ENCODE assay signal across 8 cellular contexts in the genomic region with DNA sequence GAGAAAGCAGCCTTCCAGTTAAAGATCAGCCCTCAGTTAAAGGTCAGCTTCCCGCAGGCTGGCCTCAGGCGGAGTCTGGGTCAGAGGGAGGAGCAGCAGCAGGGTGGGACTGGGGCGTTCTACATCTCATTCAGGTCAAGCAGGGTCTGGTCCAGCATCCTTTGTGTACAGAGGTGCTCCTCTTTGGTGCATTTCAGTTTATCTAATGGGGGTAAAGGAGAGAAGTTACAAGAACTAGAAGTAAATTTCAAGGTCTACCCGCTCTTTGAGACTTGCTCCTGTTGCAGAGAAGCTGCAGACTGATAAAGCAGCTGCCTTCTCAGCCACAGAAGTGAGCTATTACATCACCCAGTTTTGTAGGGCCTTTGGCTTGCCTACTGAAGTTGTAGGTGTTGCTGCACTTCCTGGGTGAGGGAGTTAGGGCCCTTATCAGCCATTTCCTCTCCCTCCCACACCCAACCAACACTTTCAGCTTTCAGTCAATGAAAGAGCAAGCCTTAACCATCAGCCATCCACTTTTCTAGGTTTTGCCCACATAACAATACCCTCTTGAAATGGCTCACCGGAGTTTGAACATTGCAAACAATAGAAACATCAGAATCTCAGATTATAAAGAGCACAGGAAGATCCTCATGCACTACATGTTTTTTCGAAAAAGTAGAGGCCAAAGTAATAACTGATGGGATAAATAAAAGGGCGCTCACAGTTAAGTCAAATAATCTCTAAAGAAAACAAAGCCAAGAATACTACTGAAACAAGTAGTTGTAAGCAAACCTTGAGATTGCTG. TPM values are rescaled to one million over a fixed set of nuclear protein-coding genes. Genes with fewer than 3 reads are reported as not detected.
DNase-seq lines count a peak whose midpoint lies in the region; ATAC-seq and TF ChIP-seq lines count a peak whose summit lies in the region.

No MANE protein-coding gene starts in this region.

- no peak overlapping the region for H3K4me3 Mint-ChIP-seq in glutamatergic neuron (ENCODE audit: unreplicated experiment)

- H3K27ac Mint-ChIP-seq in glutamatergic neuron (ENCODE audit: unreplicated experiment) = peak overlapping the region; percentile 3

- H3K4me3 ChIP-seq in BLaER1 = no peak overlapping the region
- no peak overlapping the region for H3K4me3 ChIP-seq in MM.1S (ENCODE audit: low read length)
- no peak overlapping the region for H3K4me3 ChIP-seq in SK-N-SH (ENCODE audit: low read depth in 2 of 2, low read length in 1 of 2)

- TF ChIP-seq EP300 in SK-N-SH (IDR thresholded peaks at IDR 0.05; ENCODE audit: borderline replicate concordance in 1 of 2, low read depth in 1 of 2, low read length in 1 of 2) = no peak

- no peaks in the 10 kb centered on the region for H3K4me1 Mint-ChIP-seq in glutamatergic neuron (ENCODE audit: low read depth, unreplicated experiment)

- TF ChIP-seq RAD21 in SK-N-SH (IDR thresholded peaks at IDR 0.05; ENCODE audit: low read length) = no peak

- no peak for DNase-seq in MM.1S
- peak; percentile 57 for DNase-seq in activated CD8-positive, alpha-beta memory T cell treated with anti-CD3 and anti-CD28 coated beads, Interleukin-2, amount 50 U/mL, for 24 hours (ENCODE audit: extremely low read depth)
- DNase-seq in glutamatergic neuron = no peak
- DNase-seq in stimulated activated CD8-positive, alpha-beta memory T cell treated with anti-CD3 and anti-CD28 coated beads, Interleukin-12 subunit alpha, Interleukin-12 subunit beta, amount 100 ng/mL, for 4 hours (ENCODE audit: low read depth) = peak; percentile 44
- no peak for DNase-seq in cortex of kidney (lab: John Stamatoyannopoulos, UW)
- DNase-seq in SK-N-SH = no peak

- no peaks in the 10 kb centered on the region for H3K9me3 Mint-ChIP-seq in glutamatergic neuron (ENCODE audit: unreplicated experiment)

- POLR2A ChIA-PET in SK-N-SH (lab: Yijun Ruan, JAX) = interaction anchor here (0.5 kb wide), 1 partner anchor 141 kb away, joined by 3 read pairs; no protein-coding TSS in a partner anchor

- peak; percentile 78 for ATAC-seq in GM21381 (IDR thresholded peaks at IDR 0.05; ENCODE audit: unreplicated experiment)

- H3K36me3 ChIP-seq in BLaER1 = peaks cover 87% of the 10 kb centered on the region
- H3K36me3 ChIP-seq in MM.1S (replicated peaks; ENCODE audit: insufficient read depth, low read length) = peaks cover 15% of the 10 kb centered on the region; the same call in 1 of the 2 replicates
- peaks cover 67 to 69% of the 10 kb centered on the region in 2 experiments for H3K36me3 ChIP-seq in SK-N-SH (replicated peaks in 1 of 2; ENCODE audit: control insufficient read depth in 1 of 2, insufficient read depth in 2 of 2, low read length in 1 of 2)

- H3K4me2 ChIP-seq in BLaER1 (peak overlapping the region; percentile 26; the same call in 1 of the 2 replicates), MM.1S (ENCODE audit: low read depth, low read length) (no peak overlapping the region), SK-N-SH (no peak overlapping the region)

- H3K27ac ChIP-seq in BLaER1 (no peak overlapping the region), MM.1S (ENCODE audit: low read length) (peak overlapping the region; percentile 15; the same call in 1 of the 2 replicates), SK-N-SH (ENCODE audit: low read depth in 2 of 2, low read length in 1 of 2) (0 out of 4 replicates have a peak overlapping the region, but pooled peaks of 1 of the 2 experiments have one; percentile 7)

- peaks cover 10% of the 10 kb centered on the region for H3K36me3 Mint-ChIP-seq in glutamatergic neuron (ENCODE audit: unreplicated experiment)

- H3K27me3 Mint-ChIP-seq in glutamatergic neuron (ENCODE audit: unreplicated experiment) = peaks cover 4% of the 10 kb centered on the region

- no peaks in the 10 kb centered on the region for H3K9me2 ChIP-seq in MM.1S (replicated peaks; ENCODE audit: insufficient read depth, low read length)
- no peaks in the 10 kb centered on the region for H3K9me2 ChIP-seq in SK-N-SH

- H3K27me3 ChIP-seq in BLaER1 (no peaks in the 10 kb centered on the region), MM.1S (replicated peaks; ENCODE audit: insufficient read depth, low read length) (no peaks in the 10 kb centered on the region), SK-N-SH (ENCODE audit: insufficient read depth) (no peaks in the 10 kb centered on the region)

- H3K4me1 ChIP-seq in BLaER1 (peaks cover 21% of the 10 kb centered on the region), MM.1S (ENCODE audit: low read length) (peaks cover 24% of the 10 kb centered on the region), SK-N-SH (ENCODE audit: control insufficient read depth in 1 of 2, insufficient read depth in 2 of 2, low read depth in 1 of 2, low read length in 1 of 2) (no peaks in the 10 kb centered on the region)

- H3K9ac ChIP-seq in BLaER1 (no peak overlapping the region), MM.1S (ENCODE audit: low read length) (no peak overlapping the region), SK-N-SH (no peak overlapping the region)

- WGBS in SK-N-SH (ENCODE audit: low lambda C conversion rate) = 93% methylated on average over 7 of the region's 7 CpGs

- no peak for TF ChIP-seq CTCF in MM.1S (IDR thresholded peaks at IDR 0.05; ENCODE audit: low read length)
- no peak for TF ChIP-seq CTCF in glutamatergic neuron (IDR thresholded peaks at IDR 0.05; ENCODE audit: partially characterized antibody, unreplicated experiment)
- TF ChIP-seq CTCF in SK-N-SH (IDR thresholded peaks at IDR 0.05) = no peak

- H3K79me2 ChIP-seq in MM.1S (ENCODE audit: low read length) = peaks cover 47% of the 10 kb centered on the region
- H3K79me2 ChIP-seq in SK-N-SH (ENCODE audit: insufficient read depth) = peaks cover 24% of the 10 kb centered on the region; the same call in 1 of the 2 replicates

- H3F3A ChIP-seq in MM.1S (ENCODE audit: insufficient read depth, low read length) = peaks cover 22% of the 10 kb centered on the region
- peaks cover 61% of the 10 kb centered on the region for H3F3A ChIP-seq in SK-N-SH (replicated peaks; ENCODE audit: insufficient read depth)

- peaks cover 25% of the 10 kb centered on the region; the same call in 1 of the 2 replicates for H3K9me3 ChIP-seq in BLaER1
- H3K9me3 ChIP-seq in MM.1S (replicated peaks; ENCODE audit: insufficient read depth, low read length) = no peaks in the 10 kb centered on the region
- H3K9me3 ChIP-seq in SK-N-SH = no peaks in the 10 kb centered on the region

- H4K20me1 ChIP-seq in BLaER1 = peaks cover 41% of the 10 kb centered on the region
- H4K20me1 ChIP-seq in MM.1S (ENCODE audit: insufficient read depth, low read length) = peaks cover 13% of the 10 kb centered on the region
- H4K20me1 ChIP-seq in SK-N-SH (ENCODE audit: insufficient read depth) = peaks cover 25% of the 10 kb centered on the region

- H2AFZ ChIP-seq in MM.1S (ENCODE audit: low read length) (no peak overlapping the region), SK-N-SH (ENCODE audit: low read depth) (no peak overlapping the region; the same call in 1 of the 2 replicates)

- CTCF ChIA-PET in SK-N-SH (lab: Yijun Ruan, JAX) = interaction anchor here (1.4 kb wide), 1 partner anchor 14 kb away, joined by 5 read pairs; no protein-coding TSS in a partner anchor

TF ChIP-seq in SK-N-SH, 30 proteins besides CTCF, POLR2A, EP300 and RAD21:
- TF ChIP-seq, protein P1, sequence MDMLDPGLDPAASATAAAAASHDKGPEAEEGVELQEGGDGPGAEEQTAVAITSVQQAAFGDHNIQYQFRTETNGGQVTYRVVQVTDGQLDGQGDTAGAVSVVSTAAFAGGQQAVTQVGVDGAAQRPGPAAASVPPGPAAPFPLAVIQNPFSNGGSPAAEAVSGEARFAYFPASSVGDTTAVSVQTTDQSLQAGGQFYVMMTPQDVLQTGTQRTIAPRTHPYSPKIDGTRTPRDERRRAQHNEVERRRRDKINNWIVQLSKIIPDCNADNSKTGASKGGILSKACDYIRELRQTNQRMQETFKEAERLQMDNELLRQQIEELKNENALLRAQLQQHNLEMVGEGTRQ (IDR thresholded peaks at IDR 0.05; ENCODE audit: borderline replicate concordance, low read depth, low read length) = no peak
- no peak for TF ChIP-seq SIN3A (IDR thresholded peaks at IDR 0.05; ENCODE audit: borderline replicate concordance, low read depth, low read length)

RNA-seq across cellular contexts. Expression of a gene that starts 2.8 kb away (rescaled TPM):
- total RNA-seq in glutamatergic neuron (ENCODE audit: unreplicated experiment) = 0.10 TPM
- not detected in 2 replicates for polyA plus RNA-seq in SK-N-SH (2012; rRNA removed)
- not detected in 2 replicates for polyA plus RNA-seq in SK-N-SH (2012; cell fraction: cytosol; rRNA removed)
- 0.02 TPM in 1 of 2 replicates, not detected in the other for polyA plus RNA-seq in SK-N-SH (2012; cell fraction: nucleus; rRNA removed)

RNA-seq across cellular contexts. Expression of a gene that starts 34.2 kb away (rescaled TPM):
- total RNA-seq in glutamatergic neuron (ENCODE audit: unreplicated experiment) = 392 TPM
- polyA plus RNA-seq in SK-N-SH (2012; rRNA removed) = 324 and 359 TPM in 2 replicates
- 391 and 506 TPM in 2 replicates for polyA plus RNA-seq in SK-N-SH (2012; cell fraction: cytosol; rRNA removed)
- polyA plus RNA-seq in SK-N-SH (2012; cell fraction: nucleus; rRNA removed) = 163 and 260 TPM in 2 replicates

RNA-seq across cellular contexts. Expression of a gene that starts 48.4 kb away (rescaled TPM):
- not detected for total RNA-seq in glutamatergic neuron (ENCODE audit: unreplicated experiment)
- polyA plus RNA-seq in SK-N-SH (2012; rRNA removed) = not detected in 2 replicates
- polyA plus RNA-seq in SK-N-SH (2012; cell fraction: cytosol; rRNA removed) = not detected in 2 replicates
- not detected in 2 replicates for polyA plus RNA-seq in SK-N-SH (2012; cell fraction: nucleus; rRNA removed)

Comparison
In these comparisons a context has a peak if more than half of its experiments do, and no peak if none do; other contexts are left out.
1. DNase-seq: peak in activated CD8-positive, alpha-beta memory T cell treated with anti-CD3 and anti-CD28 coated beads, Interleukin-2, amount 50 U/mL, for 24 hours (single experiment) and stimulated activated CD8-positive, alpha-beta memory T cell treated with anti-CD3 and anti-CD28 coated beads, Interleukin-12 subunit alpha, Interleukin-12 subunit beta, amount 100 ng/mL, for 4 hours (single experiment); none in MM.1S (single experiment), glutamatergic neuron (single experiment), cortex of kidney (single experiment) and SK-N-SH (single experiment).